1 cellular context compared by ENCODE assay signal in genomic region chr1:38814984-38815464, GRCh38.
A peak's percentile ranks its signal among the peaks of the same experiment; 100 is the strongest.
TF ChIP-seq lines count a peak whose summit lies in the region.

No MANE protein-coding gene starts in this region.

TF ChIP-seq in K562, 482 proteins besides CTCF, POLR2A, EP300 and RAD21 (continued from another document and continues in another):
- TF ChIP-seq ADNP (tag; IDR thresholded peaks at IDR 0.05) (peak; percentile 98), DEAF1 (CRISPR knock-in tag; IDR thresholded peaks at IDR 0.05) (no peak), MCM3 (IDR thresholded peaks at IDR 0.05) (no peak), MCM2 (IDR thresholded peaks at IDR 0.05; ENCODE audit: low read depth) (no peak), C11orf30 (IDR thresholded peaks at IDR 0.05; ENCODE audit: low read depth) (peak; percentile 89; the same call in 1 of the 2 replicates), ZNF197 (CRISPR knock-in tag; IDR thresholded peaks at IDR 0.05; ENCODE audit: low read depth) (peak; percentile 36), ZBTB7A (IDR thresholded peaks at IDR 0.05; ENCODE audit: borderline replicate concordance, control insufficient read depth, low read depth, low read length) (no peak), ZBTB1 (CRISPR knock-in tag; IDR thresholded peaks at IDR 0.05; ENCODE audit: borderline replicate concordance, low read depth) (no peak), MED1 (CRISPR knock-in tag; IDR thresholded peaks at IDR 0.05; ENCODE audit: borderline replicate concordance) (no peak), JUND (IDR thresholded peaks at IDR 0.05; ENCODE audit: borderline replicate concordance, low read depth, low read length) (no peak), JUND (tag; IDR thresholded peaks at IDR 0.05; ENCODE audit: borderline replicate concordance, low read depth, low read length) (peak; percentile 44; the same call in 1 of the 3 replicates), KHSRP (IDR thresholded peaks at IDR 0.05) (no peak), HDAC3 (IDR thresholded peaks at IDR 0.05; ENCODE audit: borderline replicate concordance, partially characterized antibody) (no peak), KLF1 (tag; IDR thresholded peaks at IDR 0.05) (no peak), FIP1L1 (IDR thresholded peaks at IDR 0.05; ENCODE audit: low read depth, low read length, poor library complexity, severe bottlenecking) (no peak), ZNF212 (CRISPR knock-in tag; IDR thresholded peaks at IDR 0.05) (no peak), SMARCA5 (IDR thresholded peaks at IDR 0.05) (peak; percentile 86), BHLHE40 (IDR thresholded peaks at IDR 0.05; ENCODE audit: low read length) (0 out of 2 replicates have a peak, but pooled peaks have one; percentile 0), HLTF (IDR thresholded peaks at IDR 0.05) (no peak), CHCHD3 (CRISPR knock-in tag; IDR thresholded peaks at IDR 0.05) (no peak), RHOXF2B (CRISPR knock-in tag; conservative IDR thresholded peaks at IDR 0.05) (no peak), TBL1XR1 (IDR thresholded peaks at IDR 0.05; ENCODE audit: low read length in 2 of 2) (no peak), CBX1 (IDR thresholded peaks at IDR 0.05; ENCODE audit: low read depth) (0 out of 2 replicates have a peak, but pooled peaks have one; percentile 52), RBM15 (IDR thresholded peaks at IDR 0.05; ENCODE audit: insufficient read depth, low read length) (no peak), IRF2 (CRISPR knock-in tag; IDR thresholded peaks at IDR 0.05) (no peak), LCOR (CRISPR knock-in tag; IDR thresholded peaks at IDR 0.05) (peak; percentile 77; the same call in 1 of the 2 replicates), TAF15 (IDR thresholded peaks at IDR 0.05; ENCODE audit: low read depth, low read length) (no peak), E4F1 (CRISPR knock-in tag; IDR thresholded peaks at IDR 0.05; ENCODE audit: borderline replicate concordance) (peak; percentile 63; the same call in 1 of the 2 replicates), ZNF23 (CRISPR knock-in tag; IDR thresholded peaks at IDR 0.05) (no peak), KLF6 (CRISPR knock-in tag; IDR thresholded peaks at IDR 0.05; ENCODE audit: borderline replicate concordance) (no peak), LEF1 (IDR thresholded peaks at IDR 0.05) (no peak), KAT8 (IDR thresholded peaks at IDR 0.05; ENCODE audit: low read depth) (no peak), ZNF57 (CRISPR knock-in tag; IDR thresholded peaks at IDR 0.05) (no peak), GTF2A2 (tag; IDR thresholded peaks at IDR 0.05) (no peak), ZNF79 (CRISPR knock-in tag; IDR thresholded peaks at IDR 0.05; ENCODE audit: low read depth) (no peak), MAFG (tag; conservative IDR thresholded peaks at IDR 0.05) (peak; percentile 4; the same call in 1 of the 2 replicates), PRPF4 (IDR thresholded peaks at IDR 0.05; ENCODE audit: insufficient read depth, low read depth, low read length, poor library complexity, severe bottlenecking) (no peak), CHD1 (IDR thresholded peaks at IDR 0.05; ENCODE audit: low read length) (no peak), RUNX1 (IDR thresholded peaks at IDR 0.05; ENCODE audit: low read depth) (no peak), NFIX (CRISPR knock-in tag; IDR thresholded peaks at IDR 0.05; ENCODE audit: low read depth) (no peak), BCOR (IDR thresholded peaks at IDR 0.05) (peak; percentile 99), ZNF785 (CRISPR knock-in tag; IDR thresholded peaks at IDR 0.05) (no peak)
- TF ChIP-seq, protein P1, sequence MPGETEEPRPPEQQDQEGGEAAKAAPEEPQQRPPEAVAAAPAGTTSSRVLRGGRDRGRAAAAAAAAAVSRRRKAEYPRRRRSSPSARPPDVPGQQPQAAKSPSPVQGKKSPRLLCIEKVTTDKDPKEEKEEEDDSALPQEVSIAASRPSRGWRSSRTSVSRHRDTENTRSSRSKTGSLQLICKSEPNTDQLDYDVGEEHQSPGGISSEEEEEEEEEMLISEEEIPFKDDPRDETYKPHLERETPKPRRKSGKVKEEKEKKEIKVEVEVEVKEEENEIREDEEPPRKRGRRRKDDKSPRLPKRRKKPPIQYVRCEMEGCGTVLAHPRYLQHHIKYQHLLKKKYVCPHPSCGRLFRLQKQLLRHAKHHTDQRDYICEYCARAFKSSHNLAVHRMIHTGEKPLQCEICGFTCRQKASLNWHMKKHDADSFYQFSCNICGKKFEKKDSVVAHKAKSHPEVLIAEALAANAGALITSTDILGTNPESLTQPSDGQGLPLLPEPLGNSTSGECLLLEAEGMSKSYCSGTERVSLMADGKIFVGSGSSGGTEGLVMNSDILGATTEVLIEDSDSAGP (CRISPR knock-in tag; IDR thresholded peaks at IDR 0.05): no peak
- TF ChIP-seq, protein P2, sequence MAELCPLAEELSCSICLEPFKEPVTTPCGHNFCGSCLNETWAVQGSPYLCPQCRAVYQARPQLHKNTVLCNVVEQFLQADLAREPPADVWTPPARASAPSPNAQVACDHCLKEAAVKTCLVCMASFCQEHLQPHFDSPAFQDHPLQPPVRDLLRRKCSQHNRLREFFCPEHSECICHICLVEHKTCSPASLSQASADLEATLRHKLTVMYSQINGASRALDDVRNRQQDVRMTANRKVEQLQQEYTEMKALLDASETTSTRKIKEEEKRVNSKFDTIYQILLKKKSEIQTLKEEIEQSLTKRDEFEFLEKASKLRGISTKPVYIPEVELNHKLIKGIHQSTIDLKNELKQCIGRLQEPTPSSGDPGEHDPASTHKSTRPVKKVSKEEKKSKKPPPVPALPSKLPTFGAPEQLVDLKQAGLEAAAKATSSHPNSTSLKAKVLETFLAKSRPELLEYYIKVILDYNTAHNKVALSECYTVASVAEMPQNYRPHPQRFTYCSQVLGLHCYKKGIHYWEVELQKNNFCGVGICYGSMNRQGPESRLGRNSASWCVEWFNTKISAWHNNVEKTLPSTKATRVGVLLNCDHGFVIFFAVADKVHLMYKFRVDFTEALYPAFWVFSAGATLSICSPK (IDR thresholded peaks at IDR 0.05; ENCODE audit: borderline replicate concordance): no peak
- TF ChIP-seq, protein P3, sequence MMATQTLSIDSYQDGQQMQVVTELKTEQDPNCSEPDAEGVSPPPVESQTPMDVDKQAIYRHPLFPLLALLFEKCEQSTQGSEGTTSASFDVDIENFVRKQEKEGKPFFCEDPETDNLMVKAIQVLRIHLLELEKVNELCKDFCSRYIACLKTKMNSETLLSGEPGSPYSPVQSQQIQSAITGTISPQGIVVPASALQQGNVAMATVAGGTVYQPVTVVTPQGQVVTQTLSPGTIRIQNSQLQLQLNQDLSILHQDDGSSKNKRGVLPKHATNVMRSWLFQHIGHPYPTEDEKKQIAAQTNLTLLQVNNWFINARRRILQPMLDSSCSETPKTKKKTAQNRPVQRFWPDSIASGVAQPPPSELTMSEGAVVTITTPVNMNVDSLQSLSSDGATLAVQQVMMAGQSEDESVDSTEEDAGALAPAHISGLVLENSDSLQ (IDR thresholded peaks at IDR 0.05): no peak
- TF ChIP-seq, protein P4, sequence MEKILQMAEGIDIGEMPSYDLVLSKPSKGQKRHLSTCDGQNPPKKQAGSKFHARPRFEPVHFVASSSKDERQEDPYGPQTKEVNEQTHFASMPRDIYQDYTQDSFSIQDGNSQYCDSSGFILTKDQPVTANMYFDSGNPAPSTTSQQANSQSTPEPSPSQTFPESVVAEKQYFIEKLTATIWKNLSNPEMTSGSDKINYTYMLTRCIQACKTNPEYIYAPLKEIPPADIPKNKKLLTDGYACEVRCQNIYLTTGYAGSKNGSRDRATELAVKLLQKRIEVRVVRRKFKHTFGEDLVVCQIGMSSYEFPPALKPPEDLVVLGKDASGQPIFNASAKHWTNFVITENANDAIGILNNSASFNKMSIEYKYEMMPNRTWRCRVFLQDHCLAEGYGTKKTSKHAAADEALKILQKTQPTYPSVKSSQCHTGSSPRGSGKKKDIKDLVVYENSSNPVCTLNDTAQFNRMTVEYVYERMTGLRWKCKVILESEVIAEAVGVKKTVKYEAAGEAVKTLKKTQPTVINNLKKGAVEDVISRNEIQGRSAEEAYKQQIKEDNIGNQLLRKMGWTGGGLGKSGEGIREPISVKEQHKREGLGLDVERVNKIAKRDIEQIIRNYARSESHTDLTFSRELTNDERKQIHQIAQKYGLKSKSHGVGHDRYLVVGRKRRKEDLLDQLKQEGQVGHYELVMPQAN (IDR thresholded peaks at IDR 0.05; ENCODE audit: borderline replicate concordance): no peak
- TF ChIP-seq, protein P5, sequence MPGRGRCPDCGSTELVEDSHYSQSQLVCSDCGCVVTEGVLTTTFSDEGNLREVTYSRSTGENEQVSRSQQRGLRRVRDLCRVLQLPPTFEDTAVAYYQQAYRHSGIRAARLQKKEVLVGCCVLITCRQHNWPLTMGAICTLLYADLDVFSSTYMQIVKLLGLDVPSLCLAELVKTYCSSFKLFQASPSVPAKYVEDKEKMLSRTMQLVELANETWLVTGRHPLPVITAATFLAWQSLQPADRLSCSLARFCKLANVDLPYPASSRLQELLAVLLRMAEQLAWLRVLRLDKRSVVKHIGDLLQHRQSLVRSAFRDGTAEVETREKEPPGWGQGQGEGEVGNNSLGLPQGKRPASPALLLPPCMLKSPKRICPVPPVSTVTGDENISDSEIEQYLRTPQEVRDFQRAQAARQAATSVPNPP (IDR thresholded peaks at IDR 0.05; ENCODE audit: borderline replicate concordance, insufficient read depth, insufficient read length): no peak
